Comparison of ENCODE assay signal across 16 cellular contexts in genomic region chr4:7089211-7089964, GRCh38. TPM values are rescaled to one million over a fixed set of nuclear protein-coding genes. Genes with fewer than 3 reads are reported as not detected.
DNase-seq lines count a peak whose midpoint lies in the region; ATAC-seq and TF ChIP-seq lines count a peak whose summit lies in the region.
"Had no signal": no experiment of that assay in that cellular context is flagged by ENCODE, and none has a peak within 500 bp of the region (broad histone marks: within the 10 kb centered on the region; RNA-seq: fewer than 3 reads in every experiment).

No MANE protein-coding gene starts in this region.

- DNase-seq in body of pancreas (peak in 3 of 4 donors; percentile 36 to 61 (median 60)), ovary (peak in 1 of 5 donors; percentile 52), tibial nerve (ENCODE audit: low spot score in 2 of 2) (no peak), Karpas-422 (no peak), left lobe of liver (ENCODE audit: low spot score) (no peak), NCI-H524 (lab: John Stamatoyannopoulos, UW) (no peak), pons (ENCODE audit: low spot score) (no peak)
- DNase-seq: DMS79 treated with DMSO at 0.1 percent for 48 hours, NCI-H1105, NCI-H1694, NCI-H2081 treated with DMSO at 0.1 percent for 48 hours, NCI-H446 treated with DMSO at 0.1 percent for 48 hours, Peyer's patch had no signal

- H2AFZ ChIP-seq in Karpas-422 (ENCODE audit: low read length): no peak overlapping the region

- TF ChIP-seq POLR2A in body of pancreas (IDR thresholded peaks at IDR 0.05) (no peak), gastroesophageal sphincter (IDR thresholded peaks at IDR 0.05) (no peak), ovary (IDR thresholded peaks at IDR 0.05) (no peak), tibial nerve (IDR thresholded peaks at IDR 0.05) (no peak)

- no peaks in the 10 kb centered on the region for H3K9me2 ChIP-seq in Karpas-422 (replicated peaks; ENCODE audit: insufficient read depth, low read length)

- ATAC-seq in body of pancreas (peak; percentile 81), gastroesophageal sphincter (peak; percentile 46), left lobe of liver (no peak)
- ATAC-seq: A549 had no signal

- TF ChIP-seq EP300 in gastroesophageal sphincter (IDR thresholded peaks at IDR 0.05) (no peak), ovary (IDR thresholded peaks at IDR 0.05) (no peak), tibial nerve (IDR thresholded peaks at IDR 0.05) (peak in 1 of 2 donors; percentile 47)

- H3K4me3 ChIP-seq in body of pancreas (no peak overlapping the region), gastroesophageal sphincter (no peak overlapping the region), ovary (no peak overlapping the region), tibial nerve (no peak overlapping the region), Karpas-422 (ENCODE audit: low read length) (no peak overlapping the region)
- H3K4me3 ChIP-seq: A549; BLaER1 treated with 17β-estradiol and CSF1 and Interleukin-3, amounts not matched to agents 10 nM and 100 nM; Peyer's patch had no signal

- WGBS in body of pancreas, 2 donors: 8 to 12% methylated on average over 4 of the region's 4 CpGs
- WGBS in gastroesophageal sphincter (ENCODE audit: low coverage in 1 of 2), 2 donors: 16 to 38% methylated on average over 3 to 4 of the region's 4 CpGs
- 11 to 17% (median 11%) methylated on average over 4 of the region's 4 CpGs for WGBS in ovary, 3 donors
- 17 to 44% methylated on average over 4 of the region's 4 CpGs for WGBS in tibial nerve, 2 donors

- intact Hi-C loops in body of pancreas (cut with DNase I): no loop called here
- intact Hi-C loops in ovary (cut with DNase I): no loop called here

- H3K79me2 ChIP-seq in Karpas-422 (ENCODE audit: low read length): no peaks in the 10 kb centered on the region

- H4K20me1 ChIP-seq in Karpas-422 (ENCODE audit: insufficient read depth, low read depth, low read length): no peaks in the 10 kb centered on the region
- H4K20me1 ChIP-seq: BLaER1 treated with 17β-estradiol and CSF1 and Interleukin-3, amounts not matched to agents 10 nM and 100 nM had no signal

- H3K4me1 ChIP-seq in body of pancreas (peaks cover 20% of the 10 kb centered on the region), gastroesophageal sphincter (peaks cover 2 to 17% (median 3%) of the 10 kb centered on the region in 3 donors), ovary (ENCODE audit: insufficient read depth) (peaks cover 13% of the 10 kb centered on the region), tibial nerve (peaks cover 0 to 36% (median 7%) of the 10 kb centered on the region in 4 donors), Karpas-422 (ENCODE audit: low read length) (peaks cover under 1% of the 10 kb centered on the region)
- H3K4me1 ChIP-seq: A549; BLaER1 treated with 17β-estradiol and CSF1 and Interleukin-3, amounts not matched to agents 10 nM and 100 nM; Peyer's patch had no signal

- H3K9me3 ChIP-seq in body of pancreas (no peaks in the 10 kb centered on the region), gastroesophageal sphincter (no peaks in the 10 kb centered on the region), ovary (no peaks in the 10 kb centered on the region), tibial nerve (no peaks in the 10 kb centered on the region), Karpas-422 (ENCODE audit: low read length) (no peaks in the 10 kb centered on the region)
- H3K9me3 ChIP-seq: A549 had no signal

- H3K36me3 ChIP-seq in body of pancreas (replicated peaks in 1 of 2; ENCODE audit: insufficient read depth in 1 of 2, low read depth in 2 of 2) (no peaks in the 10 kb centered on the region), gastroesophageal sphincter (no peaks in the 10 kb centered on the region), ovary (no peaks in the 10 kb centered on the region), tibial nerve (no peaks in the 10 kb centered on the region), Karpas-422 (ENCODE audit: insufficient read depth, low read length) (no peaks in the 10 kb centered on the region)
- H3K36me3 ChIP-seq: BLaER1 treated with 17β-estradiol and CSF1 and Interleukin-3, amounts not matched to agents 10 nM and 100 nM; Peyer's patch had no signal

- H3K4me2 ChIP-seq in Karpas-422 (ENCODE audit: low read depth, low read length, poor library complexity, severe bottlenecking): no peak overlapping the region
- H3K4me2 ChIP-seq: A549; BLaER1 treated with 17β-estradiol and CSF1 and Interleukin-3, amounts not matched to agents 10 nM and 100 nM had no signal

- no peak for TF ChIP-seq CTCF in body of pancreas (IDR thresholded peaks at IDR 0.05)
- no peak for TF ChIP-seq CTCF in gastroesophageal sphincter (IDR thresholded peaks at IDR 0.05)
- TF ChIP-seq CTCF in ovary (IDR thresholded peaks at IDR 0.05): no peak
- TF ChIP-seq CTCF in tibial nerve (IDR thresholded peaks at IDR 0.05): no peak

- no peaks in the 10 kb centered on the region for H3K27me3 ChIP-seq in body of pancreas
- H3K27me3 ChIP-seq in gastroesophageal sphincter: peaks cover under 1% of the 10 kb centered on the region
- H3K27me3 ChIP-seq in ovary: no peaks in the 10 kb centered on the region
- peaks cover 0 to 11% of the 10 kb centered on the region in 2 donors for H3K27me3 ChIP-seq in tibial nerve
- no peaks in the 10 kb centered on the region for H3K27me3 ChIP-seq in Karpas-422 (ENCODE audit: low read length)
- H3K27me3 ChIP-seq: BLaER1 treated with 17β-estradiol and CSF1 and Interleukin-3, amounts not matched to agents 10 nM and 100 nM; Peyer's patch had no signal

- H3K9ac ChIP-seq in Karpas-422 (ENCODE audit: low read length): no peak overlapping the region
- H3K9ac ChIP-seq: BLaER1 treated with 17β-estradiol and CSF1 and Interleukin-3, amounts not matched to agents 10 nM and 100 nM had no signal

- H3K27ac ChIP-seq in body of pancreas: peak overlapping the region in 3 of 4 donors; percentile 46 to 60 (median 58)
- H3K27ac ChIP-seq in gastroesophageal sphincter: peak overlapping the region in 3 of 4 donors; percentile 21 to 60 (median 36)
- peak overlapping the region; percentile 4 to 58 for H3K27ac ChIP-seq in ovary
- H3K27ac ChIP-seq in tibial nerve: peak overlapping the region; percentile 19 to 91 (median 60)
- no peak overlapping the region for H3K27ac ChIP-seq in Karpas-422 (ENCODE audit: low read length)
- H3K27ac ChIP-seq: A549; BLaER1 treated with 17β-estradiol and CSF1 and Interleukin-3, amounts not matched to agents 10 nM and 100 nM; Peyer's patch had no signal

RNA-seq across cellular contexts. Expression of gene GRPEL1, which starts 21.5 kb away (rescaled TPM):
- total RNA-seq in body of pancreas: 10 to 100 TPM in 1 of 2 donors, 1 to 10 TPM in 1; 6.6 to 10.6 TPM
- 10 to 100 TPM; 14.0 to 32.8 (median 23.9) TPM for total RNA-seq in gastroesophageal sphincter
- total RNA-seq in ovary: 10 to 100 TPM; 11.1 to 37.0 (median 23.3) TPM
- polyA plus RNA-seq in ovary: 10 to 100 TPM; 16.6 to 74.8 TPM
- 10 to 100 TPM; 11.1 to 13.6 (median 13.3) TPM for total RNA-seq in tibial nerve
- total RNA-seq in Karpas-422 (2014; rRNA removed; shearing (Covaris generic); ENCODE audit: low replicate concordance): 19.4 and 37.4 TPM in 2 replicates
- total RNA-seq in left lobe of liver: 37.3 TPM

RNA-seq across cellular contexts. Expression of gene TADA2B, which starts 46.2 kb away (rescaled TPM):
- total RNA-seq in body of pancreas: 10 to 100 TPM; 18.1 to 20.0 TPM
- total RNA-seq in gastroesophageal sphincter: 10 to 100 TPM; 20.5 to 37.3 (median 28.1) TPM
- total RNA-seq in ovary: 10 to 100 TPM; 11.9 to 31.6 (median 26.9) TPM
- polyA plus RNA-seq in ovary: 10 to 100 TPM; 18.6 to 20.2 TPM
- 10 to 100 TPM; 13.3 to 27.3 (median 16.5) TPM for total RNA-seq in tibial nerve
- 12.8 and 23.4 TPM in 2 replicates for total RNA-seq in Karpas-422 (2014; rRNA removed; shearing (Covaris generic); ENCODE audit: low replicate concordance)
- 18.6 TPM for total RNA-seq in left lobe of liver

Comparison
In these comparisons a context has a peak if more than half of its experiments do, and no peak if none do; other contexts are left out.
1. DNase-seq: peak in body of pancreas (3 of 4); none in tibial nerve (0 of 2), Karpas-422 (single experiment), left lobe of liver (single experiment), NCI-H524 (0 of 2) and pons (single experiment).